Comparison of ENCODE assay signal across 8 cellular contexts in the genomic region with DNA sequence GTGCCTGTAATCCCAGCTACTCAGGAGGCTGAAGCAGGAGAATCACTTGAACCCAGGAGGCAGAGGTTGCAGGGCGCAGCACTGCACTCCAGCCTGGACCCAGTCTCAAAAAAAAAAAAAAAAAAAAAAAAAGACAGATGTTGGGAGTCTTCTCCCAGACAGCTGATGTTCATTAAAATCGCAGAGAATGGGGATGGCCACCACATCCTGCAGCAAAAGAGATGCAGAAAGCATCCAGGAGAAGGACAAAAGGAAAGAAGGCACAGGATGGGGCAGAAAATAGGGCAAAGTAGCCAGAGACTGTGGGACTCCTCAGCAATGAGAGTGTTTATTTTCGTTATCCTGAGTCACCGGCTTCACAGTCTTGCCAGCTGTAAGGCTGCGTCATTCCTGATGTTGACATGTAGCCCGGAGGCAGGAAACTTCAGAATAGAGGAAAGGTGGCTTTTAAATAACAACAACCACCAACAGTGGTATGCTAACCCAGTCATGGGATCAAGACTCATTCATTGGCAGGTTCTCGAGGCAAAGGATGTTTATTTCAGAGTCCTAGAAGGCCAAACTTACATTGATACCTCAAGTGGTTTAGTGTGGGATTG.
A peak's percentile ranks its signal among the peaks of the same experiment; 100 is the strongest.
DNase-seq lines count a peak whose midpoint lies in the region; ATAC-seq and TF ChIP-seq lines count a peak whose summit lies in the region.

No MANE protein-coding gene starts in this region.

- peak; percentile 99 for ATAC-seq in SK-N-SH treated with all-trans-retinoic acid at 6 μM for 48 hours
- peak; percentile 94 to 98 (median 98) for ATAC-seq in psoas muscle
- no peak for ATAC-seq in HG03095 (IDR thresholded peaks at IDR 0.05; ENCODE audit: unreplicated experiment)
- ATAC-seq in HG03342 (IDR thresholded peaks at IDR 0.05; ENCODE audit: unreplicated experiment): no peak

- DNase-seq in EH (ENCODE audit: low read depth): peak; percentile 100
- peak; percentile 89 for DNase-seq in glomerular visceral epithelial cell (ENCODE audit: extremely low spot score)
- peak; percentile 63 to 79 for DNase-seq in psoas muscle
- DNase-seq in NCI-H2196 treated with DMSO at 0.1 percent for 48 hours (lab: John Stamatoyannopoulos, UW; ENCODE audit: unreplicated experiment): no peak
- no peak for DNase-seq in HuH-7.5 (ENCODE audit: low spot score)

- no peak for TF ChIP-seq CTCF in psoas muscle (IDR thresholded peaks at IDR 0.05)

- no peak overlapping the region for H3K4me3 ChIP-seq in psoas muscle

- H3K4me1 ChIP-seq in psoas muscle: peaks cover 16% of the 10 kb centered on the region

- intact Hi-C loops in psoas muscle (cut with DNase I): loop anchor here (2.0 to 5.0 kb wide), 2 partner anchors 21 to 47 kb away; no protein-coding TSS in a partner anchor

- H3K36me3 ChIP-seq in psoas muscle (ENCODE audit: insufficient read depth in 1 of 2, low read depth in 1 of 2): no peaks in the 10 kb centered on the region

- peak overlapping the region; percentile 89 for H3K27ac ChIP-seq in psoas muscle

- no peaks in the 10 kb centered on the region for H3K27me3 ChIP-seq in psoas muscle (ENCODE audit: insufficient read depth in 3 of 3, low read length in 2 of 3)

- peaks cover 5% of the 10 kb centered on the region for H3K9me3 ChIP-seq in psoas muscle

- WGBS in psoas muscle, 3 donors: 21 to 31% (median 24%) methylated on average over 7 of the region's 7 CpGs

TF ChIP-seq in SK-N-SH treated with all-trans-retinoic acid at 6 μM for 48 hours, 23 proteins besides CTCF, POLR2A, EP300 and RAD21:
- no peak for TF ChIP-seq TOX (CRISPR knock-in tag; IDR thresholded peaks at IDR 0.05; ENCODE audit: borderline replicate concordance)
- TF ChIP-seq ZNF70 (CRISPR knock-in tag; IDR thresholded peaks at IDR 0.05): no peak
- no peak for TF ChIP-seq ZNF8 (CRISPR knock-in tag; IDR thresholded peaks at IDR 0.05)
- TF ChIP-seq PPARA (CRISPR knock-in tag; IDR thresholded peaks at IDR 0.05; ENCODE audit: borderline replicate concordance): no peak
- no peak for TF ChIP-seq SNAI2 (CRISPR knock-in tag; IDR thresholded peaks at IDR 0.05)
- TF ChIP-seq ZNF565 (CRISPR knock-in tag; conservative IDR thresholded peaks at IDR 0.05; ENCODE audit: low read depth): no peak
- no peak for TF ChIP-seq ZFP30 (CRISPR knock-in tag; IDR thresholded peaks at IDR 0.05)
- TF ChIP-seq GLIS3 (CRISPR knock-in tag; IDR thresholded peaks at IDR 0.05): no peak
- no peak for TF ChIP-seq BACH2 (CRISPR knock-in tag; IDR thresholded peaks at IDR 0.05; ENCODE audit: borderline replicate concordance)
- TF ChIP-seq, protein P1, sequence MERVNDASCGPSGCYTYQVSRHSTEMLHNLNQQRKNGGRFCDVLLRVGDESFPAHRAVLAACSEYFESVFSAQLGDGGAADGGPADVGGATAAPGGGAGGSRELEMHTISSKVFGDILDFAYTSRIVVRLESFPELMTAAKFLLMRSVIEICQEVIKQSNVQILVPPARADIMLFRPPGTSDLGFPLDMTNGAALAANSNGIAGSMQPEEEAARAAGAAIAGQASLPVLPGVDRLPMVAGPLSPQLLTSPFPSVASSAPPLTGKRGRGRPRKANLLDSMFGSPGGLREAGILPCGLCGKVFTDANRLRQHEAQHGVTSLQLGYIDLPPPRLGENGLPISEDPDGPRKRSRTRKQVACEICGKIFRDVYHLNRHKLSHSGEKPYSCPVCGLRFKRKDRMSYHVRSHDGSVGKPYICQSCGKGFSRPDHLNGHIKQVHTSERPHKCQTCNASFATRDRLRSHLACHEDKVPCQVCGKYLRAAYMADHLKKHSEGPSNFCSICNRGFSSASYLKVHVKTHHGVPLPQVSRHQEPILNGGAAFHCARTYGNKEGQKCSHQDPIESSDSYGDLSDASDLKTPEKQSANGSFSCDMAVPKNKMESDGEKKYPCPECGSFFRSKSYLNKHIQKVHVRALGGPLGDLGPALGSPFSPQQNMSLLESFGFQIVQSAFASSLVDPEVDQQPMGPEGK (CRISPR knock-in tag; IDR thresholded peaks at IDR 0.05; ENCODE audit: borderline replicate concordance): no peak
- TF ChIP-seq, protein P2, sequence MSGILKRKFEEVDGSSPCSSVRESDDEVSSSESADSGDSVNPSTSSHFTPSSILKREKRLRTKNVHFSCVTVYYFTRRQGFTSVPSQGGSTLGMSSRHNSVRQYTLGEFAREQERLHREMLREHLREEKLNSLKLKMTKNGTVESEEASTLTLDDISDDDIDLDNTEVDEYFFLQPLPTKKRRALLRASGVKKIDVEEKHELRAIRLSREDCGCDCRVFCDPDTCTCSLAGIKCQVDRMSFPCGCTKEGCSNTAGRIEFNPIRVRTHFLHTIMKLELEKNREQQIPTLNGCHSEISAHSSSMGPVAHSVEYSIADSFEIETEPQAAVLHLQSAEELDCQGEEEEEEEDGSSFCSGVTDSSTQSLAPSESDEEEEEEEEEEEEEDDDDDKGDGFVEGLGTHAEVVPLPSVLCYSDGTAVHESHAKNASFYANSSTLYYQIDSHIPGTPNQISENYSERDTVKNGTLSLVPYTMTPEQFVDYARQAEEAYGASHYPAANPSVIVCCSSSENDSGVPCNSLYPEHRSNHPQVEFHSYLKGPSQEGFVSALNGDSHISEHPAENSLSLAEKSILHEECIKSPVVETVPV (CRISPR knock-in tag; IDR thresholded peaks at IDR 0.05): no peak
- no peak for TF ChIP-seq ARNTL (CRISPR knock-in tag; IDR thresholded peaks at IDR 0.05; ENCODE audit: borderline replicate concordance, low read depth)

Comparison
In these comparisons a context has a peak if more than half of its experiments do, and no peak if none do; other contexts are left out.
1. DNase-seq: peak in EH (single experiment), glomerular visceral epithelial cell (single experiment) and psoas muscle (2 of 2); none in NCI-H2196 treated with DMSO at 0.1 percent for 48 hours (single experiment) and HuH-7.5 (single experiment).
2. ATAC-seq: peak in SK-N-SH treated with all-trans-retinoic acid at 6 μM for 48 hours (single experiment) and psoas muscle (4 of 4); none in HG03095 (single experiment) and HG03342 (single experiment).